Comparison of ENCODE assay signal across 8 cellular contexts in genomic region chr17:39952665-39953470, GRCh38. TPM values are rescaled to one million over a fixed set of nuclear protein-coding genes. Genes with fewer than 3 reads are reported as not detected.
DNase-seq lines count a peak whose midpoint lies in the region; ATAC-seq and TF ChIP-seq lines count a peak whose summit lies in the region.

No MANE protein-coding gene starts in this region.

- ATAC-seq in HG03064 (IDR thresholded peaks at IDR 0.05; ENCODE audit: low read depth, unreplicated experiment): peak; percentile 59
- ATAC-seq in WTC11: peak; percentile 93

- CTCF ChIA-PET in WTC11 (lab: Charles Lee): interaction anchor here (0.6 to 1.9 kb wide), 9 partner anchors 25 to 331 kb away, joined by 3 to 11 read pairs (median 3); partner anchors contain the start of genes MED24, MIEN1 and PSMD3

- H3K4me3 Mint-ChIP-seq in WTC11: peak overlapping the region; percentile 78

- H3K36me3 Mint-ChIP-seq in WTC11: no peaks in the 10 kb centered on the region

- H3K27me3 Mint-ChIP-seq in WTC11 (ENCODE audit: low read depth): peaks cover 17% of the 10 kb centered on the region

- peak overlapping the region; percentile 97 for H3K27ac Mint-ChIP-seq in WTC11

- H3K4me1 Mint-ChIP-seq in WTC11: peaks cover 22% of the 10 kb centered on the region

- no peaks in the 10 kb centered on the region for H3K9me3 Mint-ChIP-seq in WTC11

- H3K4me3 ChIP-seq in cardiac fibroblast (replicated peaks in 1 of 2; ENCODE audit: low read depth in 2 of 2, low read length in 2 of 2): peak overlapping the region; percentile 37 to 43

- POLR2A ChIA-PET in WTC11 (lab: Charles Lee): interaction anchor here (0.5 to 1.4 kb wide), 3 partner anchors 27 to 185 kb away, joined by 4 to 9 read pairs (median 4); partner anchors contain the start of gene PSMD3

- TF ChIP-seq CTCF in WTC11 (IDR thresholded peaks at IDR 0.05) (no peak), cardiac fibroblast (IDR thresholded peaks at IDR 0.05; ENCODE audit: low read depth, low read length) (no peak)

- TF ChIP-seq POLR2A in GM18526 (IDR thresholded peaks at IDR 0.05; ENCODE audit: extremely low read depth, insufficient read length): peak; percentile 58

- peak; percentile 82 for DNase-seq in 8988T
- DNase-seq in NCI-H2196 (lab: John Stamatoyannopoulos, UW; ENCODE audit: unreplicated experiment): peak; percentile 84
- peak; percentile 100 for DNase-seq in WTC11 (ENCODE audit: low spot score)
- peak; percentile 95 to 98 for DNase-seq in cardiac fibroblast (ENCODE audit: low read depth in 2 of 2)
- DNase-seq in inferior parietal cortex (ENCODE audit: extremely low spot score): peak; percentile 53
- DNase-seq in smooth muscle cell of the brain vasculature (ENCODE audit: low read depth, low spot score): peak; percentile 89

TF ChIP-seq in WTC11, 78 proteins besides CTCF, POLR2A, EP300 and RAD21:
- TF ChIP-seq SP1 (CRISPR knock-in tag; conservative IDR thresholded peaks at IDR 0.05) (peak; percentile 87; the same call in 1 of the 2 replicates), PREB (CRISPR knock-in tag; IDR thresholded peaks at IDR 0.05; ENCODE audit: borderline replicate concordance) (no peak), ZNF423 (CRISPR knock-in tag; IDR thresholded peaks at IDR 0.05) (peak; percentile 58; the same call in 1 of the 2 replicates), PRRX2 (CRISPR knock-in tag; IDR thresholded peaks at IDR 0.05) (no peak), ESRRA (CRISPR knock-in tag; IDR thresholded peaks at IDR 0.05; ENCODE audit: borderline replicate concordance) (no peak), HMGXB4 (CRISPR knock-in tag; IDR thresholded peaks at IDR 0.05) (no peak)
TF ChIP-seq in WTC11: peak in this region for 2.

RNA-seq across cellular contexts. Expression of gene GSDMA, which starts 9.9 kb away (rescaled TPM):
- not detected in 3 replicates for total RNA-seq in WTC11 (2021)

RNA-seq across cellular contexts. Expression of gene LRRC3C, which starts 25.3 kb away (rescaled TPM):
- total RNA-seq in WTC11 (2021): not detected in 3 replicates

RNA-seq across cellular contexts. Expression of gene ORMDL3, which starts 25.5 kb away (rescaled TPM):
- total RNA-seq in WTC11 (2021): 53.2 to 59.4 TPM (median 54.1 TPM) in 3 replicates

RNA-seq across cellular contexts. Expression of gene PSMD3, which starts 27.7 kb away (rescaled TPM):
- total RNA-seq in WTC11 (2021): 157 to 190 TPM (median 158 TPM) in 3 replicates

RNA-seq across cellular contexts. Expression of gene GSDMB, which starts 34.4 kb away (rescaled TPM):
- total RNA-seq in WTC11 (2021): 14.1 to 21.6 TPM (median 18.5 TPM) in 3 replicates

Comparison
In these comparisons a context has a peak if more than half of its experiments do, and no peak if none do; other contexts are left out.
1. Peak in every context shown above with its lines: DNase-seq, ATAC-seq and H3K4me3 ChIP-seq.